22 cellular contexts compared by ENCODE assay signal in the genomic region with DNA sequence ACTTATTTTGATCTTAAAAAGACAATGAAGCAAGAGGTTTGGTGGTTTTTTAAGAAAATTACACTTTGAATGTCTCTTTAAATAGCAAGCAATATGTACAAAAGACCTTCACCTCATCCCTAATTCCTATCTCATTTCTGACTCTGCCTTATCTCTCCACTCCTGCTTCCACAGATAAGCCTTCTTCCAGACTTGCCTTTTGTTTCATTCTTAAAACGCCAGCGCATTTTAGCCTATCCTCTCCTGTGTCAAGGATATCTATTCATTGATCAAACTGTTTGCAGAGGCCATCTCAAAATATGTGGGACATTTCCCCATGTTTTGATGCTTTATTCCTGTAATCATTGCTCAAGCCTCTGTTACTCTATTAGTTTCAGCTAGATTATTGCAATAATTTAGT.
A peak's percentile ranks its signal among the peaks of the same experiment; 100 is the strongest.
DNase-seq lines count a peak whose midpoint lies in the region; ATAC-seq and TF ChIP-seq lines count a peak whose summit lies in the region.
"Had no signal": no experiment of that assay in that cellular context is flagged by ENCODE, and none has a peak within 500 bp of the region (broad histone marks: within the 10 kb centered on the region; RNA-seq: fewer than 3 reads in every experiment).

No MANE protein-coding gene starts in this region.

- DNase-seq in Caco-2 (peak in 1 of 2 experiments; percentile 18), SK-N-DZ (ENCODE audit: low spot score) (peak; percentile 13), fibroblast of the aortic adventitia (ENCODE audit: low read depth) (peak; percentile 2), nephron progenitor cell (no peak), iPS-NIHi7 (ENCODE audit: extremely low spot score) (no peak)
- no peak for DNase-seq in CD4-positive, alpha-beta T cell
- no peak for DNase-seq in stimulated activated CD4-positive, alpha-beta T cell treated with anti-CD3 and anti-CD28 coated beads, Interleukin-2, amount 100 ng/mL, for 48 hours
- DNase-seq: 8988T; ACHN; AML-193; BE2C; CD4-positive, alpha-beta memory T cell; COR-L47; DMS153; DND-41; GOT3; HFFc6 had no signal

- no peaks in the 10 kb centered on the region for H3K9me3 ChIP-seq in Caco-2
- peaks cover 5% of the 10 kb centered on the region for H3K9me3 ChIP-seq in CD4-positive, alpha-beta T cell (ENCODE audit: control insufficient read depth, low read length)
- H3K9me3 ChIP-seq: A549; BE2C; BLaER1 treated with 17β-estradiol and CSF1 and Interleukin-3, amounts not matched to agents 10 nM and 100 nM; HAP-1 had no signal

- H3K27ac Mint-ChIP-seq in Caco-2 (ENCODE audit: unreplicated experiment) (no peak overlapping the region), nephron progenitor cell (peak overlapping the region; percentile 73)
- no peak overlapping the region for H3K27ac Mint-ChIP-seq in CD4-positive, alpha-beta T cell
- H3K27ac Mint-ChIP-seq: HFFc6 had no signal

- no peak overlapping the region for H3K4me3 ChIP-seq in Caco-2 (ENCODE audit: low read depth, low read length)
- H3K4me3 ChIP-seq in fibroblast of the aortic adventitia (ENCODE audit: low read depth, low read length): no peak overlapping the region
- H3K4me3 ChIP-seq: A549; BLaER1 treated with 17β-estradiol and CSF1 and Interleukin-3, amounts not matched to agents 10 nM and 100 nM; HAP-1 had no signal

- peaks cover 25% of the 10 kb centered on the region for H3K4me1 Mint-ChIP-seq in Caco-2 (ENCODE audit: low read depth, unreplicated experiment)
- no peaks in the 10 kb centered on the region for H3K4me1 Mint-ChIP-seq in nephron progenitor cell
- no peaks in the 10 kb centered on the region for H3K4me1 Mint-ChIP-seq in CD4-positive, alpha-beta T cell (ENCODE audit: low read depth)
- H3K4me1 Mint-ChIP-seq: CD14-positive monocyte had no signal

- H3K9me3 Mint-ChIP-seq in Caco-2 (ENCODE audit: unreplicated experiment): no peaks in the 10 kb centered on the region
- H3K9me3 Mint-ChIP-seq in nephron progenitor cell: peaks cover 3% of the 10 kb centered on the region
- H3K9me3 Mint-ChIP-seq in CD4-positive, alpha-beta T cell: peaks cover 2% of the 10 kb centered on the region
- H3K9me3 Mint-ChIP-seq: HFFc6 had no signal

- no peaks in the 10 kb centered on the region for H3K36me3 ChIP-seq in Caco-2 (ENCODE audit: control insufficient read depth, insufficient read depth, low read length)
- H3K36me3 ChIP-seq: BE2C; BLaER1 treated with 17β-estradiol and CSF1 and Interleukin-3, amounts not matched to agents 10 nM and 100 nM; HAP-1 had no signal

- ATAC-seq in CD4-positive, alpha-beta T cell (ENCODE audit: poor library complexity): no peak
- no peak for ATAC-seq in HG03469 (IDR thresholded peaks at IDR 0.05; ENCODE audit: unreplicated experiment)
- ATAC-seq: A549 had no signal

- H3K4me3 Mint-ChIP-seq in Caco-2 (ENCODE audit: unreplicated experiment) (peak overlapping the region; percentile 4), nephron progenitor cell (no peak overlapping the region)
- no peak overlapping the region for H3K4me3 Mint-ChIP-seq in CD4-positive, alpha-beta T cell
- H3K4me3 Mint-ChIP-seq: CD14-positive monocyte; CD4-positive, alpha-beta memory T cell; HFFc6 had no signal

- H3K36me3 Mint-ChIP-seq in Caco-2 (ENCODE audit: insufficient read depth, unreplicated experiment) (peaks cover 27% of the 10 kb centered on the region), nephron progenitor cell (ENCODE audit: low read depth) (peaks cover 4% of the 10 kb centered on the region)
- H3K36me3 Mint-ChIP-seq in CD4-positive, alpha-beta T cell (ENCODE audit: low read depth): no peaks in the 10 kb centered on the region
- H3K36me3 Mint-ChIP-seq: CD14-positive monocyte had no signal

- no peaks in the 10 kb centered on the region for H3K27me3 ChIP-seq in Caco-2 (replicated peaks; ENCODE audit: control insufficient read depth, insufficient read depth, low read length)
- H3K27me3 ChIP-seq in CD4-positive, alpha-beta T cell (ENCODE audit: control insufficient read depth, insufficient read depth, low read length): no peaks in the 10 kb centered on the region
- H3K27me3 ChIP-seq: BE2C; BLaER1 treated with 17β-estradiol and CSF1 and Interleukin-3, amounts not matched to agents 10 nM and 100 nM had no signal

- no peaks in the 10 kb centered on the region for H3K27me3 Mint-ChIP-seq in Caco-2 (ENCODE audit: insufficient read depth, unreplicated experiment)
- peaks cover under 1% of the 10 kb centered on the region for H3K27me3 Mint-ChIP-seq in nephron progenitor cell (ENCODE audit: low read depth, poor library complexity)
- H3K27me3 Mint-ChIP-seq in CD4-positive, alpha-beta T cell: no peaks in the 10 kb centered on the region
- H3K27me3 Mint-ChIP-seq: CD4-positive, alpha-beta memory T cell had no signal

- no TSS peak for BruUV-seq in Caco-2 (replicated peaks; lab: Mats Ljungman, UMichigan)

- H3K27ac ChIP-seq in CD4-positive, alpha-beta T cell (ENCODE audit: low read depth, low read length): no peak overlapping the region
- H3K27ac ChIP-seq: A549; BLaER1 treated with 17β-estradiol and CSF1 and Interleukin-3, amounts not matched to agents 10 nM and 100 nM had no signal

- CTCF ChIA-PET in Caco-2 (lab: Charles Lee): no interaction called here
- CTCF ChIA-PET in CD4-positive, alpha-beta T cell (lab: Charles Lee): no interaction called here

- intact Hi-C loops in Caco-2 (cut with micrococcal nuclease; ENCODE audit: unreplicated experiment): no loop called here
- intact Hi-C loops in CD4-positive, alpha-beta T cell (cut with DNase I, micrococcal nuclease): loop anchor here in 1 of 2 experiments (2.0 kb wide), 1 partner anchor 27 kb away; no protein-coding TSS in a partner anchor

- peaks cover 20% of the 10 kb centered on the region for H3K4me1 ChIP-seq in Caco-2
- H3K4me1 ChIP-seq: A549; BLaER1 treated with 17β-estradiol and CSF1 and Interleukin-3, amounts not matched to agents 10 nM and 100 nM; HAP-1 had no signal

- POLR2A ChIA-PET in Caco-2 (lab: Charles Lee): no interaction called here
- POLR2A ChIA-PET in CD4-positive, alpha-beta T cell (lab: Charles Lee): no interaction called here

- no peak for TF ChIP-seq CTCF in Caco-2 (IDR thresholded peaks at IDR 0.05; ENCODE audit: insufficient read depth in 1 of 2, low read depth in 1 of 2, low read length in 1 of 2, severe bottlenecking in 1 of 2, unreplicated experiment in 1 of 2)
- no peak for TF ChIP-seq CTCF in fibroblast of the aortic adventitia (IDR thresholded peaks at IDR 0.05; ENCODE audit: insufficient read depth, low read length)
- TF ChIP-seq CTCF in nephron progenitor cell (IDR thresholded peaks at IDR 0.05): no peak
- no peak for TF ChIP-seq CTCF in CD4-positive, alpha-beta T cell (IDR thresholded peaks at IDR 0.05)

Comparison
In these comparisons a context has a peak if more than half of its experiments do, and no peak if none do; other contexts are left out.
1. DNase-seq: peak in SK-N-DZ (single experiment) and fibroblast of the aortic adventitia (single experiment); none in nephron progenitor cell (single experiment), iPS-NIHi7 (single experiment), CD4-positive, alpha-beta T cell (0 of 10) and stimulated activated CD4-positive, alpha-beta T cell treated with anti-CD3 and anti-CD28 coated beads, Interleukin-2, amount 100 ng/mL, for 48 hours (0 of 2).